ENCODE assay signal across 21 cellular contexts in genomic region chrX:144916785-144917184, GRCh38.
"Had no signal": no experiment of that assay in that cellular context is flagged by ENCODE, and none has a peak within 500 bp of the region (broad histone marks: within the 10 kb centered on the region; RNA-seq: fewer than 3 reads in every experiment).

No MANE protein-coding gene starts in this region.

- ATAC-seq: gastrocnemius medialis; heart right ventricle; left cardiac atrium; lower lobe of right lung; naive thymus-derived CD4-positive, alpha-beta T cell had no signal

- H3K27me3 ChIP-seq: gastrocnemius medialis, heart right ventricle, neutrophil, sigmoid colon, stomach had no signal

- H3K27me3 Mint-ChIP-seq: naive thymus-derived CD4-positive, alpha-beta T cell had no signal

- H3K9me3 ChIP-seq: gastrocnemius medialis, left ventricle myocardium inferior, lower lobe of right lung, neutrophil, sigmoid colon, stomach had no signal

- H3K36me3 Mint-ChIP-seq: naive thymus-derived CD4-positive, alpha-beta T cell had no signal

- H3K36me3 ChIP-seq: gastrocnemius medialis, heart right ventricle, left ventricle myocardium inferior, lower lobe of right lung, neutrophil, sigmoid colon, stomach had no signal

- H3K4me3 ChIP-seq: dorsolateral prefrontal cortex, gastrocnemius medialis, heart right ventricle, left ventricle myocardium inferior, lower lobe of right lung, sigmoid colon, skin epidermis, stomach had no signal

- H3K27ac Mint-ChIP-seq: naive thymus-derived CD4-positive, alpha-beta T cell; nephron progenitor cell had no signal

- H3K4me1 Mint-ChIP-seq: naive thymus-derived CD4-positive, alpha-beta T cell; nephron progenitor cell had no signal

- H3K27ac ChIP-seq: dorsolateral prefrontal cortex, gastrocnemius medialis, heart right ventricle, left ventricle myocardium inferior, lower lobe of right lung, neutrophil, sigmoid colon, skin epidermis, stomach had no signal

- H3K4me3 Mint-ChIP-seq: naive thymus-derived CD4-positive, alpha-beta T cell; nephron progenitor cell had no signal

- H3K4me1 ChIP-seq: gastrocnemius medialis, heart right ventricle, left ventricle myocardium inferior, lower lobe of right lung, sigmoid colon, stomach had no signal

- DNase-seq: cortex of kidney; dorsolateral prefrontal cortex; effector CD8-positive, alpha-beta T cell; gastrocnemius medialis; heart right ventricle; hypothalamus; left cardiac atrium; left ventricle myocardium inferior; lower lobe of right lung; mesenchymal stem cell; naive thymus-derived CD4-positive, alpha-beta T cell; nephron progenitor cell; posterior cingulate gyrus; sigmoid colon; stimulated activated CD4-positive, alpha-beta T cell treated with anti-CD3 and anti-CD28 coated beads, Interleukin-12 subunit alpha, Interleukin-12 subunit beta, amount 100 ng/mL, for 4 hours; stimulated activated naive CD4-positive, alpha-beta T cell; stomach; substantia nigra; trophoblast cell had no signal
